Comparison of ENCODE assay signal across 8 cellular contexts in genomic region chr22:40463017-40463631, GRCh38.
DNase-seq lines count a peak whose midpoint lies in the region; ATAC-seq, FAIRE-seq and TF ChIP-seq lines count a peak whose summit lies in the region.

No MANE protein-coding gene starts in this region.

- CTCF ChIA-PET in endothelial cell of umbilical vein (lab: Charles Lee), result no interaction called here

- no peak overlapping the region for H3K9ac ChIP-seq in endothelial cell of umbilical vein (replicated peaks; ENCODE audit: extremely low read depth, insufficient read depth, low read length)

- 76 to 79% methylated on average over 13 of the region's 13 CpGs for WGBS in lower leg skin, 2 donors

- H3K9me3 ChIP-seq in endothelial cell of umbilical vein (replicated peaks; ENCODE audit: control insufficient read depth, insufficient read depth, low read length) (no peaks in the 10 kb centered on the region), gastrocnemius medialis (no peaks in the 10 kb centered on the region)

- H3K4me1 ChIP-seq in endothelial cell of umbilical vein (ENCODE audit: control insufficient read depth, extremely low read depth, insufficient read depth, low read length) (peaks cover 5% of the 10 kb centered on the region), gastrocnemius medialis (peaks cover 10 to 16% of the 10 kb centered on the region in 2 donors)

- FAIRE-seq in endothelial cell of umbilical vein (lab: Jason Lieb, UNC), result peak; percentile 18

- H3K4me3 ChIP-seq in endothelial cell of umbilical vein (replicated peaks in 1 of 3; ENCODE audit: insufficient read depth in 1 of 3, low read depth in 1 of 3, low read length in 3 of 3), result no peak overlapping the region
- peak overlapping the region in 1 of 4 donors; percentile 23 for H3K4me3 ChIP-seq in gastrocnemius medialis
- H3K4me3 ChIP-seq in lower leg skin (ENCODE audit: low read depth, poor library complexity, severe bottlenecking), result no peak overlapping the region

- dilution Hi-C loops in endothelial cell of umbilical vein (cut with MboI; ENCODE audit: extremely low pct_ligation_motif_present, low sequenced_read_pairs), result no loop called here

- TF ChIP-seq POLR2A in endothelial cell of umbilical vein (IDR thresholded peaks at IDR 0.05; ENCODE audit: low read depth, low read length) (no peak), gastrocnemius medialis (IDR thresholded peaks at IDR 0.05) (no peak), lower leg skin (IDR thresholded peaks at IDR 0.05) (no peak)

- H3K27ac ChIP-seq in endothelial cell of umbilical vein (ENCODE audit: insufficient read depth, low read depth, low read length), result no peak overlapping the region
- H3K27ac ChIP-seq in gastrocnemius medialis, result peak overlapping the region in 1 of 4 donors; percentile 6

- TF ChIP-seq CTCF in endothelial cell of umbilical vein (IDR thresholded peaks at IDR 0.05; ENCODE audit: extremely low read depth in 1 of 2, insufficient read depth in 1 of 2, low read depth in 1 of 2, low read length in 2 of 2), result no peak
- TF ChIP-seq CTCF in gastrocnemius medialis (IDR thresholded peaks at IDR 0.05 in 4 of 5, conservative IDR thresholded peaks at IDR 0.05 in 1 of 5), result no peak
- TF ChIP-seq CTCF in lower leg skin (IDR thresholded peaks at IDR 0.05), result no peak

- no peaks in the 10 kb centered on the region for H3K27me3 ChIP-seq in endothelial cell of umbilical vein (ENCODE audit: control insufficient read depth in 2 of 2, insufficient read depth in 2 of 2, low read length in 2 of 2)
- no peaks in the 10 kb centered on the region for H3K27me3 ChIP-seq in gastrocnemius medialis

- POLR2A ChIA-PET in endothelial cell of umbilical vein (lab: Charles Lee), result interaction anchor here (0.9 kb wide), 1 partner anchor 268 kb away, joined by 4 read pairs; no protein-coding TSS in a partner anchor

- ATAC-seq in HG02610 (IDR thresholded peaks at IDR 0.05; ENCODE audit: unreplicated experiment), result peak; percentile 66
- ATAC-seq in HG02623 (IDR thresholded peaks at IDR 0.05; ENCODE audit: unreplicated experiment), result no peak
- no peak for ATAC-seq in gastrocnemius medialis

- DNase-seq in Ammon's horn (ENCODE audit: low spot score) (peak; percentile 50), endothelial cell of umbilical vein (ENCODE audit: low read depth, low spot score) (no peak), gastrocnemius medialis (no peak), lower leg skin (ENCODE audit: low spot score in 2 of 2) (no peak)
- DNase-seq in activated CD4-positive, CD25-positive, alpha-beta regulatory T cell (lab: John Stamatoyannopoulos, UW), result peak in 3 of 4 experiments; percentile 9 to 22 (median 20)
- peak; percentile 27 for DNase-seq in stimulated activated CD8-positive, alpha-beta memory T cell treated with anti-CD3 and anti-CD28 coated beads, Interleukin-4, amount 100 ng/mL, for 24 hours (ENCODE audit: low read depth)

- no peaks in the 10 kb centered on the region for H3K79me2 ChIP-seq in endothelial cell of umbilical vein (ENCODE audit: control insufficient read depth, insufficient read depth, low read length)

- H3K36me3 ChIP-seq in endothelial cell of umbilical vein (ENCODE audit: control insufficient read depth in 2 of 2, extremely low read depth in 1 of 2, insufficient read depth in 2 of 2, low read length in 2 of 2) (no peaks in the 10 kb centered on the region), gastrocnemius medialis (peaks cover 0 to 5% of the 10 kb centered on the region in 2 donors)

- no peak overlapping the region for H3K4me2 ChIP-seq in endothelial cell of umbilical vein (ENCODE audit: insufficient read depth, low read length)

- H4K20me1 ChIP-seq in endothelial cell of umbilical vein (replicated peaks; ENCODE audit: control insufficient read depth, extremely low read depth, insufficient read depth, low read length), result peaks cover 3% of the 10 kb centered on the region

- intact Hi-C loops in endothelial cell of umbilical vein (cut with micrococcal nuclease) (no loop called here), gastrocnemius medialis (cut with DNase I; ENCODE audit: low total_unique reads) (no loop called here), lower leg skin (cut with DNase I; ENCODE audit: low total_unique reads) (no loop called here)

- no TSS peak for BruUV-seq in endothelial cell of umbilical vein (replicated peaks; lab: Mats Ljungman, UMichigan)

- H3K9me1 ChIP-seq in endothelial cell of umbilical vein (replicated peaks; ENCODE audit: control insufficient read depth, extremely low read depth, insufficient read depth, low read length), result peaks cover 3% of the 10 kb centered on the region

- H2AFZ ChIP-seq in endothelial cell of umbilical vein (ENCODE audit: low read depth, low read length), result no peak overlapping the region

- in situ Hi-C loops in gastrocnemius medialis (cut with MboI; ENCODE audit: low sequenced_read_pairs in 4 of 4), result no loop called here

TF ChIP-seq in endothelial cell of umbilical vein, 7 proteins besides CTCF, POLR2A, EP300 and RAD21:
- no peak for TF ChIP-seq GATA2 (IDR thresholded peaks at IDR 0.05; ENCODE audit: insufficient read depth, insufficient read length, low read depth, low read length)
- no peak for TF ChIP-seq FOS (IDR thresholded peaks at IDR 0.05; ENCODE audit: borderline replicate concordance, insufficient read depth, low read length)
- no peak for TF ChIP-seq MAX (IDR thresholded peaks at IDR 0.05; ENCODE audit: insufficient read depth, insufficient read length)
- TF ChIP-seq JUN (IDR thresholded peaks at IDR 0.05; ENCODE audit: borderline replicate concordance, insufficient read depth, insufficient read length, low read depth), result no peak
- no peak for TF ChIP-seq MYC (IDR thresholded peaks at IDR 0.05; ENCODE audit: low read depth, low read length)
- no peak for TF ChIP-seq EZH2 (IDR thresholded peaks at IDR 0.05; ENCODE audit: borderline replicate concordance, low read depth, low read length, severe bottlenecking)
- TF ChIP-seq POLR2AphosphoS5 (IDR thresholded peaks at IDR 0.05; ENCODE audit: insufficient read depth, low read depth, low read length), result no peak

Comparison
In these comparisons a context has a peak if more than half of its experiments do, and no peak if none do; other contexts are left out.
1. DNase-seq: peak in Ammon's horn (single experiment), activated CD4-positive, CD25-positive, alpha-beta regulatory T cell (3 of 4) and stimulated activated CD8-positive, alpha-beta memory T cell treated with anti-CD3 and anti-CD28 coated beads, Interleukin-4, amount 100 ng/mL, for 24 hours (single experiment); none in endothelial cell of umbilical vein (single experiment), gastrocnemius medialis (0 of 2) and lower leg skin (0 of 2).